9 cellular contexts compared by ENCODE assay signal in genomic region chr14:24035791-24036179, GRCh38. TPM values are rescaled to one million over a fixed set of nuclear protein-coding genes. Genes with fewer than 3 reads are reported as not detected.
DNase-seq lines count a peak whose midpoint lies in the region; ATAC-seq and TF ChIP-seq lines count a peak whose summit lies in the region.
"Not testable (repeated sequence)": the region's sequence is repeated elsewhere in the genome, so short reads cannot be mapped to it uniquely, and the experiment has no call there.
"Had no signal": no experiment of that assay in that cellular context is flagged by ENCODE, and none has a peak within 500 bp of the region (broad histone marks: within the 10 kb centered on the region; RNA-seq: fewer than 3 reads in every experiment).

No MANE protein-coding gene starts in this region.

- H3K27ac ChIP-seq in CD4-positive, alpha-beta memory T cell (ENCODE audit: low read depth, low read length): peak overlapping the region; percentile 67
- H3K27ac ChIP-seq in body of pancreas (peak overlapping the region; percentile 92 to 97 (median 94)), heart right ventricle (peak overlapping the region; percentile 63 to 96 (median 94))

- H2AFZ ChIP-seq in Loucy (ENCODE audit: low read length): peak overlapping the region; percentile 97

- intact Hi-C loops in CD4-positive, alpha-beta memory T cell (cut with micrococcal nuclease): loop anchor here (1.0 to 5.0 kb wide), 4 partner anchors 17 to 403 kb away; partner anchors contain the start of gene CARMIL3
- intact Hi-C loops in body of pancreas (cut with DNase I): not testable (repeated sequence)
- intact Hi-C loops in heart right ventricle (cut with DNase I): loop anchor here in 3 of 10 donors (5.0 kb wide), 2 partner anchors 48 to 63 kb away; partner anchors contain the start of gene DHRS4L2 (in 2 of the 3)

- H3K4me3 ChIP-seq in CD4-positive, alpha-beta memory T cell (ENCODE audit: low read length in 2 of 2): peak overlapping the region in 1 of 2 donors; percentile 73
- peak overlapping the region; percentile 97 for H3K4me3 ChIP-seq in Loucy (ENCODE audit: low read length, poor library complexity, severe bottlenecking)
- H3K4me3 ChIP-seq in body of pancreas: not testable (repeated sequence)
- H3K4me3 ChIP-seq in heart right ventricle: peak overlapping the region in 9 of 10 donors; percentile 46 to 83 (median 71)

- H3K4me3 Mint-ChIP-seq in CD4-positive, alpha-beta memory T cell: peak overlapping the region; percentile 87 to 100 (median 96)
- peak overlapping the region; percentile 89 for H3K4me3 Mint-ChIP-seq in T-helper 2 cell treated with Interferon-gamma antibody and Interleukin-4, amounts not matched to agents 5 μg/mL and 100 μg/mL, for 36 hours
- peak overlapping the region; percentile 90 to 99 (median 96) for H3K4me3 Mint-ChIP-seq in naive B cell
- H3K4me3 Mint-ChIP-seq in stimulated activated naive CD8-positive, alpha-beta T cell treated with anti-CD3 and anti-CD28 coated beads, Interleukin-15, Interleukin-2, amounts not matched to agents 100 ng/mL and 50 ng/mL, for 24 hours: peak overlapping the region; percentile 90

- H3F3A ChIP-seq in Loucy (ENCODE audit: low read depth): not testable (repeated sequence)

- not testable (repeated sequence) for H3K9me3 ChIP-seq in CD4-positive, alpha-beta memory T cell (ENCODE audit: control insufficient read depth in 1 of 2, low read length in 2 of 2); body of pancreas
- H3K9me3 ChIP-seq in Loucy (ENCODE audit: insufficient read depth, low read depth, low read length) (peaks cover 17% of the 10 kb centered on the region), heart right ventricle (peaks cover 0 to 22% (median 6%) of the 10 kb centered on the region in 11 donors)

- H3K36me3 ChIP-seq in CD4-positive, alpha-beta memory T cell (ENCODE audit: insufficient read depth, low read length); Loucy (ENCODE audit: insufficient read depth, low read length); body of pancreas (replicated peaks in 1 of 2; ENCODE audit: insufficient read depth in 1 of 2, low read depth in 2 of 2); heart right ventricle: not testable (repeated sequence)

- peak overlapping the region; percentile 77 for H3K4me2 ChIP-seq in Loucy (ENCODE audit: low read depth, low read length, poor library complexity, severe bottlenecking)

- not testable (repeated sequence) for DNase-seq in CD4-positive, alpha-beta memory T cell; T-helper 2 cell treated with Interferon-gamma antibody and Interleukin-4, amounts not matched to agents 5 μg/mL and 100 μg/mL, for 36 hours (ENCODE audit: low spot score); heart right ventricle; naive B cell
- peak in 2 of 4 donors; percentile 36 to 37 for DNase-seq in body of pancreas

- peak overlapping the region; percentile 97 for H3K9ac ChIP-seq in Loucy (ENCODE audit: low read depth, low read length, poor library complexity, severe bottlenecking)

- H4K20me1 ChIP-seq in Loucy (ENCODE audit: insufficient read depth, low read length, poor library complexity, severe bottlenecking): not testable (repeated sequence)

- H3K4me1 ChIP-seq in CD4-positive, alpha-beta memory T cell (ENCODE audit: insufficient read depth, low read length): not testable (repeated sequence)
- H3K4me1 ChIP-seq in Loucy (ENCODE audit: insufficient read depth, low read length, poor library complexity, severe bottlenecking) (peaks cover 15% of the 10 kb centered on the region), body of pancreas (peaks cover 24% of the 10 kb centered on the region), heart right ventricle (peaks cover 0 to 25% (median 4%) of the 10 kb centered on the region in 9 donors)

- H3K27me3 Mint-ChIP-seq in CD4-positive, alpha-beta memory T cell; T-helper 2 cell treated with Interferon-gamma antibody and Interleukin-4, amounts not matched to agents 5 μg/mL and 100 μg/mL, for 36 hours (ENCODE audit: low read depth); naive B cell; stimulated activated naive CD8-positive, alpha-beta T cell treated with anti-CD3 and anti-CD28 coated beads, Interleukin-15, Interleukin-2, amounts not matched to agents 100 ng/mL and 50 ng/mL, for 24 hours: not testable (repeated sequence)

- not testable (repeated sequence) for H3K27me3 ChIP-seq in CD4-positive, alpha-beta memory T cell (ENCODE audit: insufficient read depth, low read length); Loucy (ENCODE audit: insufficient read depth, low read length, poor library complexity, severe bottlenecking); body of pancreas; heart right ventricle

- peaks cover 0 to 23% (median 19%) of the 10 kb centered on the region in 8 donors for H3K9me3 Mint-ChIP-seq in CD4-positive, alpha-beta memory T cell
- peaks cover 19% of the 10 kb centered on the region for H3K9me3 Mint-ChIP-seq in T-helper 2 cell treated with Interferon-gamma antibody and Interleukin-4, amounts not matched to agents 5 μg/mL and 100 μg/mL, for 36 hours
- H3K9me3 Mint-ChIP-seq in naive B cell: peaks cover 0 to 23% (median 18%) of the 10 kb centered on the region in 7 donors
- not testable (repeated sequence) for H3K9me3 Mint-ChIP-seq in stimulated activated naive CD8-positive, alpha-beta T cell treated with anti-CD3 and anti-CD28 coated beads, Interleukin-15, Interleukin-2, amounts not matched to agents 100 ng/mL and 50 ng/mL, for 24 hours

- POLR2A ChIA-PET in CD4-positive, alpha-beta memory T cell (lab: Charles Lee; ENCODE audit: partially characterized antibody): not testable (repeated sequence)

- not testable (repeated sequence) for H3K36me3 Mint-ChIP-seq in CD4-positive, alpha-beta memory T cell; T-helper 2 cell treated with Interferon-gamma antibody and Interleukin-4, amounts not matched to agents 5 μg/mL and 100 μg/mL, for 36 hours (ENCODE audit: low read depth); naive B cell; stimulated activated naive CD8-positive, alpha-beta T cell treated with anti-CD3 and anti-CD28 coated beads, Interleukin-15, Interleukin-2, amounts not matched to agents 100 ng/mL and 50 ng/mL, for 24 hours (ENCODE audit: low read depth)

- CTCF ChIA-PET in CD4-positive, alpha-beta memory T cell (lab: Charles Lee; ENCODE audit: partially characterized antibody): interaction anchor here (1.0 to 1.1 kb wide), 5 partner anchors 10 to 61 kb away, joined by 3 to 4 read pairs (median 4); no protein-coding TSS in a partner anchor

- H3K9me2 ChIP-seq in Loucy (replicated peaks; ENCODE audit: low read depth, low read length): not testable (repeated sequence)

- peak overlapping the region; percentile 40 to 94 (median 64) for H3K27ac Mint-ChIP-seq in CD4-positive, alpha-beta memory T cell
- peak overlapping the region; percentile 75 for H3K27ac Mint-ChIP-seq in T-helper 2 cell treated with Interferon-gamma antibody and Interleukin-4, amounts not matched to agents 5 μg/mL and 100 μg/mL, for 36 hours
- H3K27ac Mint-ChIP-seq in naive B cell: not testable (repeated sequence)
- peak overlapping the region; percentile 16 for H3K27ac Mint-ChIP-seq in stimulated activated naive CD8-positive, alpha-beta T cell treated with anti-CD3 and anti-CD28 coated beads, Interleukin-15, Interleukin-2, amounts not matched to agents 100 ng/mL and 50 ng/mL, for 24 hours

- peak; percentile 14 for ATAC-seq in GM21723 (IDR thresholded peaks at IDR 0.05; ENCODE audit: unreplicated experiment)
- peak; percentile 36 for ATAC-seq in body of pancreas
- peak in 6 of 8 donors; percentile 1 to 51 (median 10) for ATAC-seq in heart right ventricle
- ATAC-seq in naive B cell (ENCODE audit: low read depth in 2 of 2): not testable (repeated sequence)

- TF ChIP-seq POLR2A in body of pancreas (IDR thresholded peaks at IDR 0.05): not testable (repeated sequence)

- not testable (repeated sequence) for TF ChIP-seq CTCF in Loucy (conservative IDR thresholded peaks at IDR 0.05; ENCODE audit: low read length); heart right ventricle (IDR thresholded peaks at IDR 0.05)
- peak in 3 of 7 experiments; percentile 14 to 29 (median 25) for TF ChIP-seq CTCF in body of pancreas (IDR thresholded peaks at IDR 0.05)

- peaks cover 5 to 15% (median 8%) of the 10 kb centered on the region in 4 donors for H3K4me1 Mint-ChIP-seq in CD4-positive, alpha-beta memory T cell
- peaks cover 12% of the 10 kb centered on the region for H3K4me1 Mint-ChIP-seq in T-helper 2 cell treated with Interferon-gamma antibody and Interleukin-4, amounts not matched to agents 5 μg/mL and 100 μg/mL, for 36 hours (ENCODE audit: low read depth)
- H3K4me1 Mint-ChIP-seq in naive B cell: peaks cover 5 to 12% (median 9%) of the 10 kb centered on the region in 3 donors
- not testable (repeated sequence) for H3K4me1 Mint-ChIP-seq in stimulated activated naive CD8-positive, alpha-beta T cell treated with anti-CD3 and anti-CD28 coated beads, Interleukin-15, Interleukin-2, amounts not matched to agents 100 ng/mL and 50 ng/mL, for 24 hours (ENCODE audit: low read depth)

- WGBS in body of pancreas, 2 donors: 10 to 18% methylated on average over 2 to 3 of the region's 3 CpGs
- 52 to 53% methylated on average over 3 of the region's 3 CpGs for WGBS in heart right ventricle, 2 donors

- H3K79me2 ChIP-seq in Loucy (ENCODE audit: insufficient read depth, low read length): not testable (repeated sequence)

RNA-seq across cellular contexts. Expression of gene CARMIL3, which starts 16.0 kb away (rescaled TPM):
- total RNA-seq in CD4-positive, alpha-beta memory T cell: under 1 TPM; 0.15 to 0.22 TPM
- not detected for polyA plus RNA-seq in CD4-positive, alpha-beta memory T cell
- total RNA-seq in body of pancreas (under 1 TPM; 0.78 to 0.99 TPM), heart right ventricle (under 1 TPM in 7 of 10 donors, not detected in 3; 0.06 to 0.31 (median 0.08) TPM)
- polyA plus RNA-seq in heart right ventricle (under 1 TPM; 0.13 to 0.44 TPM), naive B cell (ENCODE audit: low read depth in 6 of 6) (under 1 TPM in 2 of 6 donors, not detected in 4; 0.10 to 0.11 TPM)
- total RNA-seq: lung microvascular endothelial cell had no signal

RNA-seq across cellular contexts. Expression of gene CPNE6, which starts 35.6 kb away (rescaled TPM):
- total RNA-seq in CD4-positive, alpha-beta memory T cell: not detected
- under 1 TPM in 1 of 2 donors, not detected in 1; 0.04 TPM for polyA plus RNA-seq in CD4-positive, alpha-beta memory T cell
- total RNA-seq in body of pancreas: not detected
- under 1 TPM in 4 of 10 donors, not detected in 6; 0.12 to 0.64 (median 0.41) TPM for total RNA-seq in heart right ventricle
- polyA plus RNA-seq in heart right ventricle: not detected
- 1 to 10 TPM in 1 of 6 donors, not detected in 5; 1.1 TPM for polyA plus RNA-seq in naive B cell (ENCODE audit: low read depth in 6 of 6)
- total RNA-seq: lung microvascular endothelial cell had no signal

RNA-seq across cellular contexts. Expression of gene DHRS4L2, which starts 47.1 kb away (rescaled TPM):
- 10 to 100 TPM; 13.3 to 16.8 TPM for total RNA-seq in CD4-positive, alpha-beta memory T cell
- 10 to 100 TPM; 18.6 to 19.6 TPM for polyA plus RNA-seq in CD4-positive, alpha-beta memory T cell
- total RNA-seq in body of pancreas: 10 to 100 TPM; 10.6 to 16.5 TPM
- total RNA-seq in heart right ventricle: 10 to 100 TPM; 22.9 to 38.0 (median 30.7) TPM
- polyA plus RNA-seq in heart right ventricle: 10 to 100 TPM; 25.5 to 52.4 TPM
- polyA plus RNA-seq in naive B cell (ENCODE audit: low read depth in 6 of 6): 10 to 100 TPM in 5 of 6 donors, 1 to 10 TPM in 1; 8.6 to 18.3 (median 16.9) TPM

RNA-seq across cellular contexts. Expression of gene PCK2, which starts 58.3 kb away (rescaled TPM):
- 10 to 100 TPM; 18.3 to 21.4 TPM for total RNA-seq in CD4-positive, alpha-beta memory T cell
- polyA plus RNA-seq in CD4-positive, alpha-beta memory T cell: 10 to 100 TPM; 11.0 to 15.5 TPM
- total RNA-seq in body of pancreas (10 to 100 TPM; 20.4 to 29.8 TPM), heart right ventricle (1 to 10 TPM in 9 of 10 donors, under 1 TPM in 1; 0.75 to 6.8 (median 2.6) TPM)
- polyA plus RNA-seq in heart right ventricle (1 to 10 TPM; 2.5 to 7.3 TPM), naive B cell (ENCODE audit: low read depth in 6 of 6) (10 to 100 TPM; 26.5 to 48.0 (median 36.8) TPM)
